In genomic region chr13:94227255-94227879, GRCh38 we compare ENCODE assay signal across 31 cellular contexts.
"Had no signal": no experiment of that assay in that cellular context is flagged by ENCODE, and none has a peak within 500 bp of the region (broad histone marks: within the 10 kb centered on the region; RNA-seq: fewer than 3 reads in every experiment).

No MANE protein-coding gene starts in this region.

- ATAC-seq: naive thymus-derived CD8-positive, alpha-beta T cell; natural killer cell treated with Interleukin-12 subunit alpha and Interleukin-12 subunit beta and Interleukin-15 and Interleukin-18, amount 100 ng/mL, for 72 hours; psoas muscle; right cardiac atrium; sciatic nerve; stimulated activated memory B cell treated with anti-CD40 and anti-IgM and Interleukin-4, amounts not matched to agents 10 μg/mL and 1 μg/mL and 100 μg/mL, for 72 hours; stimulated activated naive CD8-positive, alpha-beta T cell treated with anti-CD3 and anti-CD28 coated beads, Interleukin-15, amount 100 ng/mL, for 72 hours; stimulated activated naive CD8-positive, alpha-beta T cell treated with anti-CD3 and anti-CD28 coated beads, Interleukin-15, Interleukin-2, amounts not matched to agents 100 U/mL and 50 U/mL, for 24 hours; upper lobe of right lung had no signal

- H3K27me3 ChIP-seq: neural progenitor cell, ovary, spleen, suprapubic skin, testis, tibial artery, transverse colon, upper lobe of right lung, uterus had no signal

- DNase-seq: naive thymus-derived CD8-positive, alpha-beta T cell; occipital lobe; ovary; posterior cingulate gyrus; psoas muscle; right cardiac atrium; spleen; stimulated activated CD4-positive, alpha-beta T cell treated with anti-CD3 and anti-CD28 coated beads, Interleukin-12 subunit alpha, Interleukin-12 subunit beta, amount 100 ng/mL, for 4 hours; stimulated activated CD4-positive, alpha-beta T cell treated with anti-CD3 and anti-CD28 coated beads, Interleukin-1b, Interleukin-23, amount 100 ng/mL, for 48 hours; stimulated activated CD4-positive, alpha-beta T cell treated with anti-CD3 and anti-CD28 coated beads, Interleukin-4, amount 100 ng/mL, for 1 hour; stimulated activated CD4-positive, alpha-beta T cell treated with anti-CD3 and anti-CD28 coated beads, Interleukin-4, amount 100 ng/mL, for 4 hours; stimulated activated CD8-positive, alpha-beta memory T cell treated with anti-CD3 and anti-CD28 coated beads, Interleukin-4, amount 100 ng/mL, for 48 hours; stimulated activated naive CD4-positive, alpha-beta T cell; stimulated activated naive CD8-positive, alpha-beta T cell treated with anti-CD3 and anti-CD28 coated beads, Interleukin-15, amount 100 ng/mL, for 72 hours; stimulated activated naive CD8-positive, alpha-beta T cell treated with anti-CD3 and anti-CD28 coated beads, Interleukin-15, Interleukin-2, amounts not matched to agents 100 U/mL and 50 U/mL, for 24 hours; substantia nigra; testis; tibial artery; transverse colon; upper lobe of right lung; uterus had no signal

- H3K4me3 Mint-ChIP-seq: naive thymus-derived CD8-positive, alpha-beta T cell; natural killer cell treated with Interleukin-12 subunit alpha and Interleukin-12 subunit beta and Interleukin-15 and Interleukin-18, amount 100 ng/mL, for 72 hours; neural progenitor cell; stimulated activated memory B cell treated with anti-CD40 and anti-IgM and Interleukin-4, amounts not matched to agents 10 μg/mL and 1 μg/mL and 100 μg/mL, for 72 hours; stimulated activated naive CD8-positive, alpha-beta T cell treated with anti-CD3 and anti-CD28 coated beads, Interleukin-15, amount 100 ng/mL, for 72 hours; type B pancreatic cell had no signal

- H3K9ac ChIP-seq: neural progenitor cell, parathyroid adenoma had no signal

- H3K27ac Mint-ChIP-seq: naive thymus-derived CD8-positive, alpha-beta T cell; natural killer cell treated with Interleukin-12 subunit alpha and Interleukin-12 subunit beta and Interleukin-15 and Interleukin-18, amount 100 ng/mL, for 72 hours; neural progenitor cell; progenitor cell of endocrine pancreas; stimulated activated memory B cell treated with anti-CD40 and anti-IgM and Interleukin-4, amounts not matched to agents 10 μg/mL and 1 μg/mL and 100 μg/mL, for 72 hours; stimulated activated naive CD8-positive, alpha-beta T cell treated with anti-CD3 and anti-CD28 coated beads, Interleukin-15, amount 100 ng/mL, for 72 hours; type B pancreatic cell had no signal

- H3K36me3 ChIP-seq: neural progenitor cell, ovary, spleen, suprapubic skin, tibial artery, transverse colon, upper lobe of right lung, uterus had no signal

- H3K27ac ChIP-seq: neural progenitor cell, ovary, parathyroid adenoma, psoas muscle, skin epidermis, spleen, suprapubic skin, testis, tibial artery, transverse colon, upper lobe of right lung, uterus had no signal

- H3K4me1 Mint-ChIP-seq: naive thymus-derived CD8-positive, alpha-beta T cell; stimulated activated memory B cell treated with anti-CD40 and anti-IgM and Interleukin-4, amounts not matched to agents 10 μg/mL and 1 μg/mL and 100 μg/mL, for 72 hours; stimulated activated naive CD8-positive, alpha-beta T cell treated with anti-CD3 and anti-CD28 coated beads, Interleukin-15, amount 100 ng/mL, for 72 hours had no signal

- H3K9me3 ChIP-seq: ovary, psoas muscle, spleen, suprapubic skin, testis, tibial artery, transverse colon, upper lobe of right lung, uterus had no signal

- H3K4me1 ChIP-seq: neural progenitor cell, parathyroid adenoma, psoas muscle, spleen, suprapubic skin, testis, transverse colon, upper lobe of right lung, uterus had no signal

- H3K36me3 Mint-ChIP-seq: naive thymus-derived CD8-positive, alpha-beta T cell; natural killer cell treated with Interleukin-12 subunit alpha and Interleukin-12 subunit beta and Interleukin-15 and Interleukin-18, amount 100 ng/mL, for 72 hours; stimulated activated memory B cell treated with anti-CD40 and anti-IgM and Interleukin-4, amounts not matched to agents 10 μg/mL and 1 μg/mL and 100 μg/mL, for 72 hours; type B pancreatic cell had no signal

- H3K27me3 Mint-ChIP-seq: progenitor cell of endocrine pancreas; stimulated activated memory B cell treated with anti-CD40 and anti-IgM and Interleukin-4, amounts not matched to agents 10 μg/mL and 1 μg/mL and 100 μg/mL, for 72 hours; stimulated activated naive CD8-positive, alpha-beta T cell treated with anti-CD3 and anti-CD28 coated beads, Interleukin-15, amount 100 ng/mL, for 72 hours; type B pancreatic cell had no signal

- H3K4me3 ChIP-seq: neural progenitor cell, ovary, psoas muscle, skin epidermis, smooth muscle cell, spleen, suprapubic skin, testis, tibial artery, transverse colon, upper lobe of right lung, uterus had no signal

- H3K9me3 Mint-ChIP-seq: natural killer cell treated with Interleukin-12 subunit alpha and Interleukin-12 subunit beta and Interleukin-15 and Interleukin-18, amount 100 ng/mL, for 72 hours; neural progenitor cell; stimulated activated memory B cell treated with anti-CD40 and anti-IgM and Interleukin-4, amounts not matched to agents 10 μg/mL and 1 μg/mL and 100 μg/mL, for 72 hours; stimulated activated naive CD8-positive, alpha-beta T cell treated with anti-CD3 and anti-CD28 coated beads, Interleukin-15, amount 100 ng/mL, for 72 hours; type B pancreatic cell had no signal
